22 cellular contexts compared by ENCODE assay signal in the genomic region with DNA sequence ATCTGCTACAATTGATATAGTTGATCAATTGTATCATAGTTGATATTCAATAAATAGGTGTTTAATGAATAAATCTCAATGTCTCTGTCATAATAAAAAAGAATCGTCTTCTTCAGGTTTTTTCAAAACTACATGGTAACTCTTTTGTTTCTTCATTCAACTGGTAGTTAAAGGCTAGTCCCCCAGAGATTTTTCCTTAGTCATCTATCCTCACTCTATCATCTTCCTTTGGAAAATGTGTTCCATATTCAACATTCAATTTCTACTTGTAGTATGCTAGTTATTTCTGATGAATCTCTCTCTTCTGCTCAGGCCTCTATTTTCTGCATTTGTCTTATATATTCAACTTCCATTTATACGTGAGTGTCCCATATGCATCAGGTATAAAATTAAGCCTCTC.
A peak's percentile ranks its signal among the peaks of the same experiment; 100 is the strongest.
DNase-seq lines count a peak whose midpoint lies in the region; ATAC-seq and TF ChIP-seq lines count a peak whose summit lies in the region.
"Had no signal": no experiment of that assay in that cellular context is flagged by ENCODE, and none has a peak within 500 bp of the region (broad histone marks: within the 10 kb centered on the region; RNA-seq: fewer than 3 reads in every experiment).

No MANE protein-coding gene starts in this region.

- H3K9me3 Mint-ChIP-seq in GM23338 (no peaks in the 10 kb centered on the region), osteocyte (ENCODE audit: unreplicated experiment) (no peaks in the 10 kb centered on the region), CD14-positive monocyte (peaks cover 0 to 3% (median 0%) of the 10 kb centered on the region in 7 donors)
- H3K9me3 Mint-ChIP-seq: CD4-positive, alpha-beta T cell had no signal

- no peak overlapping the region for H3K4me3 ChIP-seq in GM23338
- no peak overlapping the region for H3K4me3 ChIP-seq in SU-DHL-6 (ENCODE audit: insufficient read depth, low read length, poor library complexity, severe bottlenecking)
- H3K4me3 ChIP-seq: BLaER1, GM12878 had no signal

- H3K4me1 ChIP-seq in GM23338 (ENCODE audit: insufficient read depth) = no peaks in the 10 kb centered on the region
- H3K4me1 ChIP-seq: BE2C, BLaER1, Caco-2 had no signal

- no peak for TF ChIP-seq CTCF in GM23338 (conservative IDR thresholded peaks at IDR 0.05; ENCODE audit: low read depth in 2 of 2)
- no peak for TF ChIP-seq CTCF in SU-DHL-6 (IDR thresholded peaks at IDR 0.05; ENCODE audit: insufficient read depth, low read length, poor library complexity, severe bottlenecking)
- TF ChIP-seq CTCF in osteocyte (IDR thresholded peaks at IDR 0.05) = no peak
- TF ChIP-seq CTCF in CD14-positive monocyte (IDR thresholded peaks at IDR 0.05) = no peak

- intact Hi-C loops in CD14-positive monocyte (cut with micrococcal nuclease) = no loop called here

- H3K36me3 ChIP-seq in GM23338 (ENCODE audit: insufficient read depth) = no peaks in the 10 kb centered on the region
- no peaks in the 10 kb centered on the region for H3K36me3 ChIP-seq in SU-DHL-6 (ENCODE audit: low read length)
- H3K36me3 ChIP-seq: BE2C, BLaER1 had no signal

- no peak overlapping the region for H2AFZ ChIP-seq in GM23338
- peak overlapping the region; percentile 38 for H2AFZ ChIP-seq in SU-DHL-6 (ENCODE audit: low read depth, low read length, severe bottlenecking)

- no peak for DNase-seq in GM23338 (ENCODE audit: low spot score)
- DNase-seq in osteocyte (ENCODE audit: extremely low spot score, unreplicated experiment) = no peak
- DNase-seq in CD14-positive monocyte (ENCODE audit: low spot score) = no peak
- no peak for DNase-seq in GM19238 (ENCODE audit: insufficient read length, low spot score)
- DNase-seq: 8988T; ACHN; BE2C; C1 segment of cervical spinal cord; Caco-2; Calu3; CD4-positive, alpha-beta T cell; CD8-positive, alpha-beta T cell; DMS 273 treated with DMSO at 0.1 percent for 48 hours; DMS153; DMS53; DMS79; DND-41; EL; GDM1 had no signal

- H4K20me1 ChIP-seq in GM23338 (replicated peaks; ENCODE audit: insufficient read depth) (no peaks in the 10 kb centered on the region), SU-DHL-6 (ENCODE audit: low read depth, low read length) (no peaks in the 10 kb centered on the region)
- H4K20me1 ChIP-seq: BLaER1 had no signal

- H3K36me3 Mint-ChIP-seq in GM23338 (ENCODE audit: low read depth) = no peaks in the 10 kb centered on the region
- H3K36me3 Mint-ChIP-seq in osteocyte (ENCODE audit: unreplicated experiment) = no peaks in the 10 kb centered on the region
- no peaks in the 10 kb centered on the region for H3K36me3 Mint-ChIP-seq in CD14-positive monocyte
- H3K36me3 Mint-ChIP-seq: CD8-positive, alpha-beta T cell had no signal

- no peak for ATAC-seq in GM23338
- ATAC-seq: CD8-positive, alpha-beta T cell; GM12878 had no signal

- H3K4me2 ChIP-seq in GM23338 (no peak overlapping the region), SU-DHL-6 (ENCODE audit: low read depth, low read length, poor library complexity, severe bottlenecking) (no peak overlapping the region)
- H3K4me2 ChIP-seq: BLaER1 had no signal

- no peaks in the 10 kb centered on the region for H3K79me2 ChIP-seq in GM23338 (replicated peaks; ENCODE audit: insufficient read depth)
- no peaks in the 10 kb centered on the region for H3K79me2 ChIP-seq in SU-DHL-6 (ENCODE audit: insufficient read depth, low read length)

- no peaks in the 10 kb centered on the region for H3K27me3 Mint-ChIP-seq in GM23338 (ENCODE audit: insufficient read depth, low read depth, poor library complexity)
- H3K27me3 Mint-ChIP-seq in osteocyte (ENCODE audit: unreplicated experiment) = no peaks in the 10 kb centered on the region
- H3K27me3 Mint-ChIP-seq in CD14-positive monocyte (ENCODE audit: low read depth in 3 of 3) = no peaks in the 10 kb centered on the region
- H3K27me3 Mint-ChIP-seq: CD4-positive, alpha-beta T cell had no signal

- H3F3A ChIP-seq in GM23338 (replicated peaks; ENCODE audit: low read depth) (no peaks in the 10 kb centered on the region), SU-DHL-6 (ENCODE audit: insufficient read depth) (no peaks in the 10 kb centered on the region)

- no peaks in the 10 kb centered on the region for H3K4me1 Mint-ChIP-seq in GM23338
- peaks cover 5% of the 10 kb centered on the region for H3K4me1 Mint-ChIP-seq in osteocyte (ENCODE audit: unreplicated experiment)
- H3K4me1 Mint-ChIP-seq in CD14-positive monocyte = no peaks in the 10 kb centered on the region

- H3K9me2 ChIP-seq in GM23338 (ENCODE audit: insufficient read depth) (no peaks in the 10 kb centered on the region), SU-DHL-6 (replicated peaks; ENCODE audit: insufficient read depth, low read length) (no peaks in the 10 kb centered on the region)

- H3K27ac ChIP-seq in GM23338 (ENCODE audit: low read depth) (no peak overlapping the region), SU-DHL-6 (ENCODE audit: low read depth, low read length) (no peak overlapping the region)
- H3K27ac ChIP-seq: BLaER1 had no signal

- H3K27ac Mint-ChIP-seq in GM23338 = peak overlapping the region; percentile 60
- H3K27ac Mint-ChIP-seq in osteocyte (ENCODE audit: unreplicated experiment) = no peak overlapping the region
- H3K27ac Mint-ChIP-seq in CD14-positive monocyte = no peak overlapping the region
- H3K27ac Mint-ChIP-seq: CD4-positive, alpha-beta T cell; CD8-positive, alpha-beta T cell had no signal

- H3K27me3 ChIP-seq in GM23338 (ENCODE audit: insufficient read depth) (no peaks in the 10 kb centered on the region), SU-DHL-6 (ENCODE audit: low read length) (no peaks in the 10 kb centered on the region)
- H3K27me3 ChIP-seq: BE2C, BLaER1 had no signal

- H3K4me3 Mint-ChIP-seq in GM23338 = no peak overlapping the region
- H3K4me3 Mint-ChIP-seq in osteocyte (ENCODE audit: unreplicated experiment) = no peak overlapping the region
- no peak overlapping the region for H3K4me3 Mint-ChIP-seq in CD14-positive monocyte
- H3K4me3 Mint-ChIP-seq: CD4-positive, alpha-beta T cell; CD8-positive, alpha-beta T cell had no signal

- no peaks in the 10 kb centered on the region for H3K9me3 ChIP-seq in SU-DHL-6 (ENCODE audit: insufficient read depth, low read length)
- H3K9me3 ChIP-seq: BE2C, BLaER1, Caco-2 had no signal

- no peak overlapping the region for H3K9ac ChIP-seq in SU-DHL-6 (ENCODE audit: low read length)
- H3K9ac ChIP-seq: BLaER1 had no signal

TF ChIP-seq in GM23338, 12 proteins besides CTCF, POLR2A, EP300 and RAD21 (continues in another document):
- TF ChIP-seq, protein P1, sequence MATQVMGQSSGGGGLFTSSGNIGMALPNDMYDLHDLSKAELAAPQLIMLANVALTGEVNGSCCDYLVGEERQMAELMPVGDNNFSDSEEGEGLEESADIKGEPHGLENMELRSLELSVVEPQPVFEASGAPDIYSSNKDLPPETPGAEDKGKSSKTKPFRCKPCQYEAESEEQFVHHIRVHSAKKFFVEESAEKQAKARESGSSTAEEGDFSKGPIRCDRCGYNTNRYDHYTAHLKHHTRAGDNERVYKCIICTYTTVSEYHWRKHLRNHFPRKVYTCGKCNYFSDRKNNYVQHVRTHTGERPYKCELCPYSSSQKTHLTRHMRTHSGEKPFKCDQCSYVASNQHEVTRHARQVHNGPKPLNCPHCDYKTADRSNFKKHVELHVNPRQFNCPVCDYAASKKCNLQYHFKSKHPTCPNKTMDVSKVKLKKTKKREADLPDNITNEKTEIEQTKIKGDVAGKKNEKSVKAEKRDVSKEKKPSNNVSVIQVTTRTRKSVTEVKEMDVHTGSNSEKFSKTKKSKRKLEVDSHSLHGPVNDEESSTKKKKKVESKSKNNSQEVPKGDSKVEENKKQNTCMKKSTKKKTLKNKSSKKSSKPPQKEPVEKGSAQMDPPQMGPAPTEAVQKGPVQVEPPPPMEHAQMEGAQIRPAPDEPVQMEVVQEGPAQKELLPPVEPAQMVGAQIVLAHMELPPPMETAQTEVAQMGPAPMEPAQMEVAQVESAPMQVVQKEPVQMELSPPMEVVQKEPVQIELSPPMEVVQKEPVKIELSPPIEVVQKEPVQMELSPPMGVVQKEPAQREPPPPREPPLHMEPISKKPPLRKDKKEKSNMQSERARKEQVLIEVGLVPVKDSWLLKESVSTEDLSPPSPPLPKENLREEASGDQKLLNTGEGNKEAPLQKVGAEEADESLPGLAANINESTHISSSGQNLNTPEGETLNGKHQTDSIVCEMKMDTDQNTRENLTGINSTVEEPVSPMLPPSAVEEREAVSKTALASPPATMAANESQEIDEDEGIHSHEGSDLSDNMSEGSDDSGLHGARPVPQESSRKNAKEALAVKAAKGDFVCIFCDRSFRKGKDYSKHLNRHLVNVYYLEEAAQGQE (IDR thresholded peaks at IDR 0.05; ENCODE audit: unreplicated experiment) = no peak
- TF ChIP-seq EZH2 (IDR thresholded peaks at IDR 0.05; ENCODE audit: low read depth, unreplicated experiment) (no peak), CREB1 (CRISPR knock-in tag; IDR thresholded peaks at IDR 0.05; ENCODE audit: low read depth) (no peak), STAT1 (IDR thresholded peaks at IDR 0.05; ENCODE audit: unreplicated experiment) (no peak), ZNF331 (CRISPR knock-in tag; IDR thresholded peaks at IDR 0.05; ENCODE audit: low read depth) (no peak), POLR2AphosphoS5 (IDR thresholded peaks at IDR 0.05; ENCODE audit: low read depth) (no peak)
